In genomic region chr7:96982586-96982985, GRCh38 we compare ENCODE assay signal across 8 cellular contexts. TPM values are rescaled to one million over a fixed set of nuclear protein-coding genes. Genes with fewer than 3 reads are reported as not detected.
"Had no signal": no experiment of that assay in that cellular context is flagged by ENCODE, and none has a peak within 500 bp of the region (broad histone marks: within the 10 kb centered on the region; RNA-seq: fewer than 3 reads in every experiment).

No MANE protein-coding gene starts in this region.

- H2AFZ ChIP-seq: GM23338 had no signal

- DNase-seq: H9, HCEC 1CT, IMR-90 had no signal

- H3K4me3 ChIP-seq: GM23338, K562 had no signal

- H3K27ac ChIP-seq: HL-60 had no signal

- FAIRE-seq: H1, H54, K562 had no signal

- H3K4me2 ChIP-seq: GM23338 had no signal

- ATAC-seq: GM23338, K562 had no signal

RNA-seq across cellular contexts. Expression of gene DLX6, which starts 22.8 kb away (rescaled TPM):
- total RNA-seq: GM23338, H1, IMR-90, K562 had no signal
- polyA plus RNA-seq: GM23338, H1, IMR-90, K562 had no signal

RNA-seq across cellular contexts. Expression of gene DLX5, which starts 42.0 kb away (rescaled TPM):
- total RNA-seq: GM23338, H1, IMR-90, K562 had no signal
- polyA plus RNA-seq: GM23338, H1, IMR-90, K562 had no signal
